Comparison of ENCODE assay signal across 1 cellular context in the genomic region with DNA sequence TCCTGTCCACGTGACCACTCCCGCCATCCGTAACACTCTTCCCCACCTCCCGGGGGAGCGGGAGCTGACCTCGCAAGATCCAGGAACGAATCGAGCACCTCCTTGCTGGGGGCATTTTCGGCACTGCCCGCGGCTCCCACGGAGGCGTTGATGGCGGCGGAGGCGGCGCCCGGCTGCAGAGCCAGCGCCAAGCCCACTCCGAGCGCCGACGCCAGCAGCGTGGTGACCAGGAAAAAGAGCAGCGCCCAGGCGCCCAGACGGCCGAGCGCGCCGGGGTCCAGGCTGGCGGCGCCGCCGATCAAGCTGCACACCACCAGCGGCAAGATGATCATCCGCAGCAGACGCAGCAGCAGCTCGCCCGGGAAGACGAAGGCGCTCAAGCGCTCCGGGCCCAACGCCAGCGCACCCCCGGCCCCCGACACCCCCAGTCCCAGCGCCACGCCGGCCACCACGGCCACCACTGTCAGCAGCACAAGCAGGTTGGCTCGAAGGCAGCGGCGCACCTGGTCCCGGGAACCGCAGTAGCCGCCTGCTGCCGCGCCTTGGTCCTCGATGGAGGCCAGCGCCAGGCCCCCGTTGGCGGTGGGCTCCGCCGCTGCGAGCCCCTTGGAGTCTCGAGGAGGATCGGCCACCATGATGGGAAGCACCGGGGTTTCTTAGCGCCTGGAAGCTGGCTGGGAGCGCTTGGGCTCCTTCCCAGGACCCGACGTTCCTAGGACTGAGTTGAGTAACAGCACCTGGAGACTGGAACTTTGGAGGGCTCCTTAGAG.
TF ChIP-seq lines count a peak whose summit lies in the region.

No MANE protein-coding gene starts in this region.

TF ChIP-seq in GM12878, 131 proteins besides CTCF, POLR2A, EP300 and RAD21 (continued from another document and continues in another):
- no peak for TF ChIP-seq ZNF687 (IDR thresholded peaks at IDR 0.05)
- TF ChIP-seq NR2F1 (conservative IDR thresholded peaks at IDR 0.05) = no peak
- TF ChIP-seq NKRF (conservative IDR thresholded peaks at IDR 0.05) = peak; percentile 6; the same call in 1 of the 2 replicates
- no peak for TF ChIP-seq CREB1 (IDR thresholded peaks at IDR 0.05; ENCODE audit: low read depth)
- no peak for TF ChIP-seq MTA3 (IDR thresholded peaks at IDR 0.05; ENCODE audit: borderline replicate concordance, low read length)
- no peak for TF ChIP-seq ZBTB40 (IDR thresholded peaks at IDR 0.05; ENCODE audit: borderline replicate concordance)
- TF ChIP-seq NRF1 (conservative IDR thresholded peaks at IDR 0.05; ENCODE audit: low read depth, low read length) = no peak
- no peak for TF ChIP-seq BCL11A (IDR thresholded peaks at IDR 0.05; ENCODE audit: low read depth, low read length)
- TF ChIP-seq, protein P1, sequence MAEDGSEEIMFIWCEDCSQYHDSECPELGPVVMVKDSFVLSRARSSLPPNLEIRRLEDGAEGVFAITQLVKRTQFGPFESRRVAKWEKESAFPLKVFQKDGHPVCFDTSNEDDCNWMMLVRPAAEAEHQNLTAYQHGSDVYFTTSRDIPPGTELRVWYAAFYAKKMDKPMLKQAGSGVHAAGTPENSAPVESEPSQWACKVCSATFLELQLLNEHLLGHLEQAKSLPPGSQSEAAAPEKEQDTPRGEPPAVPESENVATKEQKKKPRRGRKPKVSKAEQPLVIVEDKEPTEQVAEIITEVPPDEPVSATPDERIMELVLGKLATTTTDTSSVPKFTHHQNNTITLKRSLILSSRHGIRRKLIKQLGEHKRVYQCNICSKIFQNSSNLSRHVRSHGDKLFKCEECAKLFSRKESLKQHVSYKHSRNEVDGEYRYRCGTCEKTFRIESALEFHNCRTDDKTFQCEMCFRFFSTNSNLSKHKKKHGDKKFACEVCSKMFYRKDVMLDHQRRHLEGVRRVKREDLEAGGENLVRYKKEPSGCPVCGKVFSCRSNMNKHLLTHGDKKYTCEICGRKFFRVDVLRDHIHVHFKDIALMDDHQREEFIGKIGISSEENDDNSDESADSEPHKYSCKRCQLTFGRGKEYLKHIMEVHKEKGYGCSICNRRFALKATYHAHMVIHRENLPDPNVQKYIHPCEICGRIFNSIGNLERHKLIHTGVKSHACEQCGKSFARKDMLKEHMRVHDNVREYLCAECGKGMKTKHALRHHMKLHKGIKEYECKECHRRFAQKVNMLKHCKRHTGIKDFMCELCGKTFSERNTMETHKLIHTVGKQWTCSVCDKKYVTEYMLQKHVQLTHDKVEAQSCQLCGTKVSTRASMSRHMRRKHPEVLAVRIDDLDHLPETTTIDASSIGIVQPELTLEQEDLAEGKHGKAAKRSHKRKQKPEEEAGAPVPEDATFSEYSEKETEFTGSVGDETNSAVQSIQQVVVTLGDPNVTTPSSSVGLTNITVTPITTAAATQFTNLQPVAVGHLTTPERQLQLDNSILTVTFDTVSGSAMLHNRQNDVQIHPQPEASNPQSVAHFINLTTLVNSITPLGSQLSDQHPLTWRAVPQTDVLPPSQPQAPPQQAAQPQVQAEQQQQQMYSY (CRISPR knock-in tag; IDR thresholded peaks at IDR 0.05) = no peak
- no peak for TF ChIP-seq JUND (IDR thresholded peaks at IDR 0.05; ENCODE audit: low read depth, low read length)
- TF ChIP-seq, protein P2, sequence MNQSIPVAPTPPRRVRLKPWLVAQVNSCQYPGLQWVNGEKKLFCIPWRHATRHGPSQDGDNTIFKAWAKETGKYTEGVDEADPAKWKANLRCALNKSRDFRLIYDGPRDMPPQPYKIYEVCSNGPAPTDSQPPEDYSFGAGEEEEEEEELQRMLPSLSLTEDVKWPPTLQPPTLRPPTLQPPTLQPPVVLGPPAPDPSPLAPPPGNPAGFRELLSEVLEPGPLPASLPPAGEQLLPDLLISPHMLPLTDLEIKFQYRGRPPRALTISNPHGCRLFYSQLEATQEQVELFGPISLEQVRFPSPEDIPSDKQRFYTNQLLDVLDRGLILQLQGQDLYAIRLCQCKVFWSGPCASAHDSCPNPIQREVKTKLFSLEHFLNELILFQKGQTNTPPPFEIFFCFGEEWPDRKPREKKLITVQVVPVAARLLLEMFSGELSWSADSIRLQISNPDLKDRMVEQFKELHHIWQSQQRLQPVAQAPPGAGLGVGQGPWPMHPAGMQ (IDR thresholded peaks at IDR 0.05; ENCODE audit: borderline replicate concordance) = no peak
- TF ChIP-seq E2F8 (IDR thresholded peaks at IDR 0.05; ENCODE audit: low read depth, partially characterized antibody) = no peak
- peak; percentile 67; the same call in 1 of the 2 replicates for TF ChIP-seq GATAD2B (conservative IDR thresholded peaks at IDR 0.05; ENCODE audit: low read depth)
- TF ChIP-seq EGR1 (IDR thresholded peaks at IDR 0.05; ENCODE audit: borderline replicate concordance in 1 of 2, low read depth in 2 of 2, low read length in 2 of 2) = no peak
- TF ChIP-seq SMARCA5 (IDR thresholded peaks at IDR 0.05) = no peak
- TF ChIP-seq E4F1 (IDR thresholded peaks at IDR 0.05; ENCODE audit: borderline replicate concordance, partially characterized antibody) = no peak
- peak; percentile 52; the same call in 1 of the 2 replicates for TF ChIP-seq SIN3A (IDR thresholded peaks at IDR 0.05; ENCODE audit: low read depth, low read length)
- TF ChIP-seq CBFB (IDR thresholded peaks at IDR 0.05; ENCODE audit: low read depth) = no peak
- no peak for TF ChIP-seq SRF (IDR thresholded peaks at IDR 0.05; ENCODE audit: low read depth in 2 of 2, low read length in 2 of 2)
- no peak for TF ChIP-seq PAX8 (IDR thresholded peaks at IDR 0.05)
- no peak for TF ChIP-seq ZBED1 (IDR thresholded peaks at IDR 0.05; ENCODE audit: borderline replicate concordance)
- TF ChIP-seq, protein P3, sequence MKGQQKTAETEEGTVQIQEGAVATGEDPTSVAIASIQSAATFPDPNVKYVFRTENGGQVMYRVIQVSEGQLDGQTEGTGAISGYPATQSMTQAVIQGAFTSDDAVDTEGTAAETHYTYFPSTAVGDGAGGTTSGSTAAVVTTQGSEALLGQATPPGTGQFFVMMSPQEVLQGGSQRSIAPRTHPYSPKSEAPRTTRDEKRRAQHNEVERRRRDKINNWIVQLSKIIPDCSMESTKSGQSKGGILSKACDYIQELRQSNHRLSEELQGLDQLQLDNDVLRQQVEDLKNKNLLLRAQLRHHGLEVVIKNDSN (IDR thresholded peaks at IDR 0.05; ENCODE audit: borderline replicate concordance, extremely low read length, insufficient read depth, low read depth, low read length) = peak; percentile 68
- no peak for TF ChIP-seq CHD2 (IDR thresholded peaks at IDR 0.05; ENCODE audit: borderline replicate concordance, low read depth, low read length)
- TF ChIP-seq, protein P4, sequence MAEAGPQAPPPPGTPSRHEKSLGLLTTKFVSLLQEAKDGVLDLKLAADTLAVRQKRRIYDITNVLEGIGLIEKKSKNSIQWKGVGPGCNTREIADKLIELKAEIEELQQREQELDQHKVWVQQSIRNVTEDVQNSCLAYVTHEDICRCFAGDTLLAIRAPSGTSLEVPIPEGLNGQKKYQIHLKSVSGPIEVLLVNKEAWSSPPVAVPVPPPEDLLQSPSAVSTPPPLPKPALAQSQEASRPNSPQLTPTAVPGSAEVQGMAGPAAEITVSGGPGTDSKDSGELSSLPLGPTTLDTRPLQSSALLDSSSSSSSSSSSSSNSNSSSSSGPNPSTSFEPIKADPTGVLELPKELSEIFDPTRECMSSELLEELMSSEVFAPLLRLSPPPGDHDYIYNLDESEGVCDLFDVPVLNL (IDR thresholded peaks at IDR 0.05; ENCODE audit: low read depth, low read length) = no peak
- no peak for TF ChIP-seq CHD4 (IDR thresholded peaks at IDR 0.05)
- TF ChIP-seq ZNF24 (IDR thresholded peaks at IDR 0.05) = no peak
- TF ChIP-seq JUNB (IDR thresholded peaks at IDR 0.05) = no peak
